8 cellular contexts compared by ENCODE assay signal in genomic region chr4:10461091-10461849, GRCh38. TPM values are rescaled to one million over a fixed set of nuclear protein-coding genes. Genes with fewer than 3 reads are reported as not detected.
DNase-seq lines count a peak whose midpoint lies in the region; ATAC-seq, FAIRE-seq and TF ChIP-seq lines count a peak whose summit lies in the region.

No MANE protein-coding gene starts in this region.

- no peak overlapping the region for H3K4me2 ChIP-seq in PC-3 (ENCODE audit: low read length)
- H3K4me2 ChIP-seq in parathyroid adenoma (ENCODE audit: low read length) = peak overlapping the region; percentile 54

- H3K4me1 ChIP-seq in PC-3 (ENCODE audit: insufficient read depth, low read length) (no peaks in the 10 kb centered on the region; the same call in 1 of the 2 replicates), gastroesophageal sphincter (peaks cover 0 to 26% (median 0%) of the 10 kb centered on the region in 3 donors), parathyroid adenoma (no peaks in the 10 kb centered on the region)

- DNase-seq in PC-3 = no peak
- peak; percentile 91 for DNase-seq in activated effector memory CD4-positive, alpha-beta T cell treated with anti-CD3 and anti-CD28 coated beads, Interleukin-2, amount 50 U/mL, for 16 hours
- DNase-seq in urothelium cell line (ENCODE audit: low spot score) = peak; percentile 83
- DNase-seq in NCI-H446 treated with DMSO at 0.1 percent for 48 hours (lab: John Stamatoyannopoulos, UW) = no peak

- H2AFZ ChIP-seq in PC-3 (ENCODE audit: low read length) (no peak overlapping the region), parathyroid adenoma (peak overlapping the region; percentile 66)

- H3F3A ChIP-seq in PC-3 (ENCODE audit: low read length, unreplicated experiment) = no peaks in the 10 kb centered on the region

- H3K4me3 ChIP-seq in PC-3 (ENCODE audit: low read length) = no peak overlapping the region
- H3K4me3 ChIP-seq in gastroesophageal sphincter = peak overlapping the region in 1 of 2 donors; percentile 44
- H3K4me3 ChIP-seq in parathyroid adenoma (ENCODE audit: low read depth, low read length) = no peak overlapping the region

- intact Hi-C loops in PC-3 (cut with micrococcal nuclease) = no loop called here

- no peaks in the 10 kb centered on the region for H4K20me1 ChIP-seq in PC-3 (ENCODE audit: low read length)

- CTCF ChIA-PET in PC-3 (lab: Charles Lee) = no interaction called here

- WGBS in gastroesophageal sphincter (ENCODE audit: low coverage in 1 of 2), 2 donors = 22% methylated on average over 2 of the region's 72 CpGs; no CpG with 5 or more reads in 1 of the 2 donors

- TF ChIP-seq CTCF in PC-3 (conservative IDR thresholded peaks at IDR 0.05; ENCODE audit: low read depth, low read length) = peak; percentile 45
- TF ChIP-seq CTCF in gastroesophageal sphincter (IDR thresholded peaks at IDR 0.05) = peak; percentile 76 to 98 (median 92)
- TF ChIP-seq CTCF in parathyroid adenoma (IDR thresholded peaks at IDR 0.05) = peak; percentile 81

- ATAC-seq in GM18511 (IDR thresholded peaks at IDR 0.05; ENCODE audit: unreplicated experiment) (peak; percentile 69), HG02938 (IDR thresholded peaks at IDR 0.05; ENCODE audit: unreplicated experiment) (peak; percentile 59), PC-3 (no peak), gastroesophageal sphincter (peak; percentile 85)

- POLR2A ChIA-PET in PC-3 (lab: Charles Lee; ENCODE audit: unreplicated experiment) = no interaction called here

- no peak for FAIRE-seq in urothelium cell line (lab: Jason Lieb, UNC)

- TF ChIP-seq POLR2A in gastroesophageal sphincter (IDR thresholded peaks at IDR 0.05) = no peak

- H3K79me2 ChIP-seq in PC-3 (ENCODE audit: low read length) (peaks cover 4% of the 10 kb centered on the region), parathyroid adenoma (no peaks in the 10 kb centered on the region)

- H3K9me3 ChIP-seq in PC-3 (ENCODE audit: low read length) (no peaks in the 10 kb centered on the region), gastroesophageal sphincter (peaks cover 0 to 6% (median 0%) of the 10 kb centered on the region in 3 donors), parathyroid adenoma (ENCODE audit: control insufficient read depth, low read length) (no peaks in the 10 kb centered on the region)

- no peaks in the 10 kb centered on the region for H3K27me3 ChIP-seq in PC-3 (ENCODE audit: low read length)
- H3K27me3 ChIP-seq in gastroesophageal sphincter = peaks cover 67% of the 10 kb centered on the region
- peaks cover 3% of the 10 kb centered on the region for H3K27me3 ChIP-seq in parathyroid adenoma (ENCODE audit: control insufficient read depth, insufficient read depth, low read length)

- H3K9me2 ChIP-seq in PC-3 (replicated peaks; ENCODE audit: low read length) = no peaks in the 10 kb centered on the region

- H3K27ac ChIP-seq in PC-3 (ENCODE audit: low read length) = no peak overlapping the region
- H3K27ac ChIP-seq in gastroesophageal sphincter = no peak overlapping the region
- H3K27ac ChIP-seq in parathyroid adenoma = no peak overlapping the region

- no peak for TF ChIP-seq EP300 in gastroesophageal sphincter (IDR thresholded peaks at IDR 0.05)

- no TSS peak for BruUV-seq in PC-3 (replicated peaks; lab: Mats Ljungman, UMichigan)

- H3K9ac ChIP-seq in PC-3 (ENCODE audit: low read length) (no peak overlapping the region), parathyroid adenoma (no peak overlapping the region)

- H3K36me3 ChIP-seq in PC-3 (ENCODE audit: low read depth, low read length) = no peaks in the 10 kb centered on the region
- no peaks in the 10 kb centered on the region for H3K36me3 ChIP-seq in gastroesophageal sphincter
- H3K36me3 ChIP-seq in parathyroid adenoma (ENCODE audit: control insufficient read depth, insufficient read depth, low read length) = no peaks in the 10 kb centered on the region

RNA-seq across cellular contexts. Expression of gene ZNF518B, which starts 4.0 kb away (rescaled TPM):
- total RNA-seq in PC-3 (2014; rRNA removed) (15.6 and 16.2 TPM in 2 replicates), gastroesophageal sphincter (10 to 100 TPM; 28.7 to 36.5 (median 32.8) TPM)

Comparison
In these comparisons a context has a peak if more than half of its experiments do, and no peak if none do; other contexts are left out.
1. DNase-seq: peak in activated effector memory CD4-positive, alpha-beta T cell treated with anti-CD3 and anti-CD28 coated beads, Interleukin-2, amount 50 U/mL, for 16 hours (single experiment) and urothelium cell line (single experiment); none in PC-3 (single experiment) and NCI-H446 treated with DMSO at 0.1 percent for 48 hours (single experiment).
2. Peak in every context shown above with its lines, with median percentiles within 50 percentile points of each other: CTCF ChIP-seq.